In the genomic region with DNA sequence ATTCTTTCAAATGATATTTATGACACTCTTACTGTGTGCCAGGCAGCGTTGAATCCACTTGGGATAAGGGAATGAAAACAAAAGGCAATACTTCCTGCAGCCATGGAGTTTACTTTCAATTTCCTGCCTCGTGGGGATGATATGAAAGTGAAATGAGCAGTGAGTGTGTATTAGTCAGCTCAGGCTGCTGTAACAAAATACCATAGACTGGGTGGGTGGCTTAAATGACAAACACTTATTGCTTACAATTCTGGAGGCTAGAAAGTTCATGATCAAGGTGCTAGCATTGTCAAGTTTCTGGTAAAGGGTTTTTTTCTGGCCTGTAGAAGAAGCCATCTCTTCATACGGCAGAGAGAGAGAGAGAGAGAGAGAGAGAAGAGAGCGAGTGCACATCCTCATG, we compare ENCODE assay signal across 26 cellular contexts.
"Had no signal": no experiment of that assay in that cellular context is flagged by ENCODE, and none has a peak within 500 bp of the region (broad histone marks: within the 10 kb centered on the region; RNA-seq: fewer than 3 reads in every experiment).

No MANE protein-coding gene starts in this region.

- H3K36me3 ChIP-seq: gastrocnemius medialis, lower lobe of right lung, ovary, spleen, tibial nerve, upper lobe of left lung had no signal

- H3K27me3 ChIP-seq: gastrocnemius medialis, ovary, spleen, testis, tibial nerve, upper lobe of left lung had no signal

- H3K27ac Mint-ChIP-seq: dendritic cell treated with granulocyte-macrophage colony-stimulating factor and Interleukin-4, amounts not matched to agents 40 ng/mL and 50 ng/mL, for 4 days; endodermal cell; stimulated activated memory B cell treated with anti-CD40 and anti-IgM and Interleukin-4, amounts not matched to agents 10 μg/mL and 1 μg/mL and 100 μg/mL, for 72 hours had no signal

- H3K27ac ChIP-seq: epithelial cell of prostate, gastrocnemius medialis, lower lobe of right lung, ovary, psoas muscle, skin epidermis, spleen, testis, tibial nerve, upper lobe of left lung had no signal

- H3K4me3 Mint-ChIP-seq: dendritic cell treated with granulocyte-macrophage colony-stimulating factor and Interleukin-4, amounts not matched to agents 40 ng/mL and 50 ng/mL, for 4 days; endodermal cell; naive thymus-derived CD8-positive, alpha-beta T cell; stimulated activated memory B cell treated with anti-CD40 and anti-IgM and Interleukin-4, amounts not matched to agents 10 μg/mL and 1 μg/mL and 100 μg/mL, for 72 hours had no signal

- H3K27me3 Mint-ChIP-seq: dendritic cell treated with granulocyte-macrophage colony-stimulating factor and Interleukin-4, amounts not matched to agents 40 ng/mL and 50 ng/mL, for 4 days; stimulated activated memory B cell treated with anti-CD40 and anti-IgM and Interleukin-4, amounts not matched to agents 10 μg/mL and 1 μg/mL and 100 μg/mL, for 72 hours had no signal

- FAIRE-seq: keratinocyte had no signal

- H3K4me3 ChIP-seq: gastrocnemius medialis, lower lobe of right lung, ovary, psoas muscle, skin epidermis, spleen, testis, tibial nerve, upper lobe of left lung had no signal

- DNase-seq: effector CD8-positive, alpha-beta T cell; endodermal cell; foreskin fibroblast; gastrocnemius medialis; head of caudate nucleus; left ventricle myocardium superior; lower lobe of right lung; naive thymus-derived CD8-positive, alpha-beta T cell; occipital lobe; ovary; posterior cingulate gyrus; psoas muscle; right cardiac atrium; spleen; stimulated activated CD4-positive, alpha-beta T cell treated with anti-CD3 and anti-CD28 coated beads, Interleukin-4, amount 100 ng/mL, for 4 hours; stimulated activated naive CD8-positive, alpha-beta T cell treated with anti-CD3 and anti-CD28 coated beads, Interleukin-15, Interleukin-2, amounts not matched to agents 100 U/mL and 50 U/mL, for 24 hours; substantia nigra; testis; upper lobe of left lung had no signal

- H3K4me1 Mint-ChIP-seq: endodermal cell; stimulated activated memory B cell treated with anti-CD40 and anti-IgM and Interleukin-4, amounts not matched to agents 10 μg/mL and 1 μg/mL and 100 μg/mL, for 72 hours had no signal

- H3K4me1 ChIP-seq: gastrocnemius medialis, lower lobe of right lung, psoas muscle, spleen, testis, tibial nerve, upper lobe of left lung had no signal

- H3K9me3 ChIP-seq: gastrocnemius medialis, lower lobe of right lung, ovary, testis, upper lobe of left lung had no signal

- ATAC-seq: esophagus mucosa; gastrocnemius medialis; left ventricle myocardium superior; lower lobe of right lung; naive thymus-derived CD8-positive, alpha-beta T cell; psoas muscle; right cardiac atrium; stimulated activated memory B cell treated with anti-CD40 and anti-IgM and Interleukin-4, amounts not matched to agents 10 μg/mL and 1 μg/mL and 100 μg/mL, for 72 hours; stimulated activated naive CD8-positive, alpha-beta T cell treated with anti-CD3 and anti-CD28 coated beads, Interleukin-15, Interleukin-2, amounts not matched to agents 100 U/mL and 50 U/mL, for 24 hours had no signal
